8 cellular contexts compared by ENCODE assay signal in genomic region chr15:72197460-72198409, GRCh38. TPM values are rescaled to one million over a fixed set of nuclear protein-coding genes. Genes with fewer than 3 reads are reported as not detected.
DNase-seq lines count a peak whose midpoint lies in the region; ATAC-seq, FAIRE-seq and TF ChIP-seq lines count a peak whose summit lies in the region.

Gene GRAMD2A, minus strand, starts transcription at chr15:72197787.

- SMC1A ChIA-PET in GM12878 (lab: Charles Lee; ENCODE audit: uncharacterized antibody, unreplicated experiment), result interaction anchor here (0.5 to 1.3 kb wide), 2 partner anchors 30 to 296 kb away, joined by 3 to 5 read pairs; no protein-coding TSS in a partner anchor

- H3K4me2 ChIP-seq in GM12878 (ENCODE audit: control insufficient read depth, insufficient read depth), result peak within 1 kb of the TSS; percentile 44; the same call in 1 of the 2 replicates

- no peak within 1 kb of the TSS for H3K27ac ChIP-seq in GM12878 (ENCODE audit: control insufficient read depth, insufficient read depth)

- no peak within 1 kb of the TSS for H2AFZ ChIP-seq in GM12878 (ENCODE audit: control insufficient read depth, low read depth, low read length)

- intact Hi-C loops in GM12878 (cut with micrococcal nuclease; ENCODE audit: unreplicated experiment), result loop anchor here (5.0 kb wide), 1 partner anchor 90 kb away; no protein-coding TSS in a partner anchor

- TF ChIP-seq CTCF in GM12878 (IDR thresholded peaks at IDR 0.05 in 2 of 3, conservative IDR thresholded peaks at IDR 0.05 in 1 of 3; ENCODE audit: control insufficient read depth in 2 of 3, extremely low read depth in 1 of 3, insufficient read depth in 1 of 3, low read depth in 3 of 3, low read length in 3 of 3), result no peak

- POLR2A ChIA-PET in GM12878 (lab: Charles Lee), result no interaction called here

- 22% methylated on average over 42 of the region's 85 CpGs for WGBS in GM12878 (ENCODE audit: insufficient coverage, insufficient replicate concordance, low lambda C conversion rate, missing lambda C conversion rate)

- no peak within 1 kb of the TSS for H3K4me3 ChIP-seq in GM12878

- H3K9me3 ChIP-seq in GM12878 (replicated peaks; ENCODE audit: control insufficient read depth, insufficient read depth, low read length), result no peaks in the 10 kb centered on the region

- RAD21 ChIA-PET in GM12878 (lab: Charles Lee; ENCODE audit: unreplicated experiment), result interaction anchor here (0.6 to 1.5 kb wide), 3 partner anchors 10 to 32 kb away, joined by 3 to 5 read pairs (median 3); no protein-coding TSS in a partner anchor

- no peak for TF ChIP-seq RAD21 in GM12878 (IDR thresholded peaks at IDR 0.05; ENCODE audit: insufficient read depth, low read depth, low read length)

- no peaks in the 10 kb centered on the region for H3K79me2 ChIP-seq in GM12878 (ENCODE audit: control insufficient read depth, insufficient read depth, low read length)

- BruUV-seq in GM12878 (replicated peaks; lab: Mats Ljungman, UMichigan), result no TSS peak

- H3K36me3 ChIP-seq in GM12878 (ENCODE audit: control insufficient read depth in 2 of 2, insufficient read depth in 2 of 2, low read length in 1 of 2), result peaks cover 36 to 39% of the 10 kb centered on the region in 2 experiments

- H4K20me1 ChIP-seq in GM12878 (ENCODE audit: control insufficient read depth, insufficient read depth), result peaks cover 4% of the 10 kb centered on the region

- no peak for FAIRE-seq in GM12878 (lab: Jason Lieb, UNC)

- no peaks in the 10 kb centered on the region; the same call in 1 of the 2 replicates for H3K4me1 ChIP-seq in GM12878 (ENCODE audit: control insufficient read depth, insufficient read depth, low read length)

- no peak for TF ChIP-seq EP300 in GM12878 (IDR thresholded peaks at IDR 0.05; ENCODE audit: borderline replicate concordance in 1 of 2, control insufficient read depth in 1 of 2, low read depth in 2 of 2, low read length in 2 of 2)

- CTCF ChIA-PET in GM12878 (lab: Yijun Ruan, JAX), result interaction anchor here (1.2 to 4.4 kb wide), 5 partner anchors 10 to 402 kb away, joined by 4 to 27 read pairs (median 5); no protein-coding TSS in a partner anchor

- no peak within 1 kb of the TSS for H3K9ac ChIP-seq in GM12878 (ENCODE audit: control insufficient read depth, insufficient read depth, low read length)

- peak; percentile 65 for TF ChIP-seq POLR2A in GM12878 (IDR thresholded peaks at IDR 0.05; ENCODE audit: low read depth, low read length)

- in situ Hi-C loops in GM12878 (cut with MboI), result no loop called here

- H3K27me3 ChIP-seq in GM12878 (replicated peaks in 1 of 2; ENCODE audit: control insufficient read depth in 2 of 2, insufficient read depth in 2 of 2, low read length in 1 of 2), result no peaks in the 10 kb centered on the region

- ATAC-seq in GM12878, result peak; percentile 22; the same call in 1 of the 3 replicates
- no peak for ATAC-seq in GM19467 (IDR thresholded peaks at IDR 0.05; ENCODE audit: unreplicated experiment)

- peak; percentile 37 for DNase-seq in NCI-H2171 treated with DMSO at 0.1 percent for 48 hours (lab: John Stamatoyannopoulos, UW)
- DNase-seq in NCI-H2171 (lab: John Stamatoyannopoulos, UW), result no peak
- DNase-seq in NCI-H526 treated with DMSO at 0.1 percent for 48 hours (lab: John Stamatoyannopoulos, UW), result peak; percentile 23
- DNase-seq in GM12878 (ENCODE audit: low read depth, low spot score), result no peak
- peak; percentile 95 for DNase-seq in iPS-NIHi7 (ENCODE audit: extremely low spot score)
- peak; percentile 19 to 21 (median 20) for DNase-seq in stimulated activated CD4-positive, alpha-beta T cell treated with anti-CD3 and anti-CD28 coated beads, Interleukin-12 subunit alpha, Interleukin-12 subunit beta, amount 100 ng/mL, for 48 hours (ENCODE audit: low read depth in 2 of 3, low spot score in 1 of 3)
- no peak for DNase-seq in NCI-H1417 treated with DMSO at 0.1 percent for 48 hours (lab: John Stamatoyannopoulos, UW)

TF ChIP-seq in GM12878, 131 proteins besides CTCF, POLR2A, EP300 and RAD21 (continues in another document):
- no peak for TF ChIP-seq BMI1 (IDR thresholded peaks at IDR 0.05; ENCODE audit: borderline replicate concordance)
- no peak for TF ChIP-seq ZZZ3 (IDR thresholded peaks at IDR 0.05; ENCODE audit: control insufficient read depth, insufficient read length, low read depth)
- TF ChIP-seq PAX8 (IDR thresholded peaks at IDR 0.05), result no peak
- no peak for TF ChIP-seq MYC (IDR thresholded peaks at IDR 0.05; ENCODE audit: insufficient read depth, insufficient read length, insufficient replicate concordance, low read length, severe bottlenecking)
- TF ChIP-seq EGR1 (IDR thresholded peaks at IDR 0.05; ENCODE audit: borderline replicate concordance in 1 of 2, low read depth in 2 of 2, low read length in 2 of 2), result peak in 1 of 2 experiments; percentile 12; a peak in 1 of 3 replicates
- TF ChIP-seq MEF2B (IDR thresholded peaks at IDR 0.05; ENCODE audit: partially characterized antibody, poor library complexity, severe bottlenecking), result no peak
- no peak for TF ChIP-seq TBL1XR1 (IDR thresholded peaks at IDR 0.05; ENCODE audit: low read depth, low read length)
- TF ChIP-seq E2F8 (IDR thresholded peaks at IDR 0.05; ENCODE audit: low read depth, partially characterized antibody), result peak; percentile 49
- no peak for TF ChIP-seq ATF2 (IDR thresholded peaks at IDR 0.05; ENCODE audit: low read length)
- TF ChIP-seq BCL3 (IDR thresholded peaks at IDR 0.05; ENCODE audit: borderline replicate concordance, insufficient read depth, low read depth, low read length, poor library complexity, severe bottlenecking), result peak; percentile 39
- peak; percentile 51; the same call in 1 of the 2 replicates for TF ChIP-seq MTA3 (IDR thresholded peaks at IDR 0.05; ENCODE audit: borderline replicate concordance, low read length)
- no peak for TF ChIP-seq IKZF1 (conservative IDR thresholded peaks at IDR 0.05)
- no peak for TF ChIP-seq STAT1 (conservative IDR thresholded peaks at IDR 0.05)
- TF ChIP-seq POLR2AphosphoS2 (IDR thresholded peaks at IDR 0.05; ENCODE audit: low read depth, low read length), result peak; percentile 86; the same call in 1 of the 2 replicates
- TF ChIP-seq BRCA1 (IDR thresholded peaks at IDR 0.05; ENCODE audit: low read depth, low read length), result no peak

RNA-seq across cellular contexts. Expression of gene GRAMD2A, which starts in this region (rescaled TPM):
- total RNA-seq in GM12878 (2013; cell fraction: nucleolus; rRNA removed), result not detected in 2 replicates
- total RNA-seq in GM12878 (2014; rRNA removed) (not detected in 2 replicates), GM12878 (2014; rRNA removed; fragmentation: Illumina TruSeq; extraction: Trizol) (not detected in 2 replicates), GM12878 (2021) (not detected in 2 replicates)
- polyA plus RNA-seq in GM12878 (2011; ENCODE audit: low read depth), result not detected
- polyA plus RNA-seq in GM12878 (2011; rRNA removed) (not detected in 2 replicates), GM12878 (2014; fragmentation: Illumina TruSeq; extraction: Trizol) (not detected in 2 replicates), GM12878 (2014; fragmentation: Nextera tagmentation; extraction: Ambion mirVana) (under 1 TPM in 1 of 2 experiments, not detected in 1; 0.02 TPM), GM12878 (2014; rRNA removed) (not detected in 2 replicates), GM12878 (2016; fragmentation: Nextera tagmentation; extraction: Ambion mirVana) (under 1 TPM in 1 of 2 experiments, not detected in 1; 0.35 TPM)
- polyA plus RNA-seq in GM12878 (2011; cell fraction: cytosol; rRNA removed), result not detected in 2 replicates
- polyA plus RNA-seq in GM12878 (2011; cell fraction: nucleus; rRNA removed), result not detected in 2 replicates
- polyA plus RNA-seq in GM12878 (2012), result not detected in 2 replicates
- polyA minus RNA-seq in GM12878 (2011; rRNA and poly(A)+ RNA removed), result not detected in 2 replicates
- not detected in 2 replicates for polyA minus RNA-seq in GM12878 (2011; cell fraction: cytosol; rRNA and poly(A)+ RNA removed)
- not detected in 2 replicates for polyA minus RNA-seq in GM12878 (2011; cell fraction: nucleus; rRNA and poly(A)+ RNA removed)

Comparison
In these comparisons a context has a peak if more than half of its experiments do, and no peak if none do; other contexts are left out.
1. DNase-seq: peak in NCI-H2171 treated with DMSO at 0.1 percent for 48 hours (single experiment), NCI-H526 treated with DMSO at 0.1 percent for 48 hours (single experiment), iPS-NIHi7 (single experiment) and stimulated activated CD4-positive, alpha-beta T cell treated with anti-CD3 and anti-CD28 coated beads, Interleukin-12 subunit alpha, Interleukin-12 subunit beta, amount 100 ng/mL, for 48 hours (3 of 3); none in NCI-H2171 (single experiment), GM12878 (single experiment) and NCI-H1417 treated with DMSO at 0.1 percent for 48 hours (single experiment).
2. Peak in ATAC-seq and H3K4me2 ChIP-seq in GM12878; RNA of the gene not detected or under 1 TPM.